1 cellular context compared by ENCODE assay signal in the genomic region with DNA sequence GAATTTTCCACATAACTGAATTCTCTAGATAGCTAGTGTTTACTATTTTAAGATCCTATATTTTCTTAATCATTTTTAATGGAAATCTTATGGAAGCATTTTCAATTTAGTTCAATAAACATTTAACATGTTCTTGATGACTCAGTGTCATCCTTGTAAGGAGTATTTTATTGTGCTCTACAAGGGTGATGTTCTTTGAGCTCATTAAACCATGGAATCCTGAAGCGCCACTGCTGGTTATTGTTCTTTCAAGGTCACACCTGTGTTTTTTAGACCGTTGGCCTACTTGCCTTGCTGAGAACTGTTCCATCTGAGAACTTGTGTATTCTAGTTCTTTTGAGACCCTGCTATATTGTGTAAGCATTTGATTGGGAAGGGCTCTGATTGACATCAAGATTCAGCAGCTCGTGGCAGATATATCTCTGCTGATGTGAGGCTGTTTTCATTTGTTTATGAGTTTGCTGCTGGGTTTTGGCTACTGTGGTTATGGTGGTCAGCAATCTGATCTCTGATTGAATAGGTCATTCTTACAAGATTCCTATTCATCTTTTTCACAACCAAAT.
TF ChIP-seq lines count a peak whose summit lies in the region.

No MANE protein-coding gene starts in this region.

TF ChIP-seq in GM23338, 12 proteins besides CTCF, POLR2A, EP300 and RAD21 (continued from another document):
- TF ChIP-seq, protein P1, sequence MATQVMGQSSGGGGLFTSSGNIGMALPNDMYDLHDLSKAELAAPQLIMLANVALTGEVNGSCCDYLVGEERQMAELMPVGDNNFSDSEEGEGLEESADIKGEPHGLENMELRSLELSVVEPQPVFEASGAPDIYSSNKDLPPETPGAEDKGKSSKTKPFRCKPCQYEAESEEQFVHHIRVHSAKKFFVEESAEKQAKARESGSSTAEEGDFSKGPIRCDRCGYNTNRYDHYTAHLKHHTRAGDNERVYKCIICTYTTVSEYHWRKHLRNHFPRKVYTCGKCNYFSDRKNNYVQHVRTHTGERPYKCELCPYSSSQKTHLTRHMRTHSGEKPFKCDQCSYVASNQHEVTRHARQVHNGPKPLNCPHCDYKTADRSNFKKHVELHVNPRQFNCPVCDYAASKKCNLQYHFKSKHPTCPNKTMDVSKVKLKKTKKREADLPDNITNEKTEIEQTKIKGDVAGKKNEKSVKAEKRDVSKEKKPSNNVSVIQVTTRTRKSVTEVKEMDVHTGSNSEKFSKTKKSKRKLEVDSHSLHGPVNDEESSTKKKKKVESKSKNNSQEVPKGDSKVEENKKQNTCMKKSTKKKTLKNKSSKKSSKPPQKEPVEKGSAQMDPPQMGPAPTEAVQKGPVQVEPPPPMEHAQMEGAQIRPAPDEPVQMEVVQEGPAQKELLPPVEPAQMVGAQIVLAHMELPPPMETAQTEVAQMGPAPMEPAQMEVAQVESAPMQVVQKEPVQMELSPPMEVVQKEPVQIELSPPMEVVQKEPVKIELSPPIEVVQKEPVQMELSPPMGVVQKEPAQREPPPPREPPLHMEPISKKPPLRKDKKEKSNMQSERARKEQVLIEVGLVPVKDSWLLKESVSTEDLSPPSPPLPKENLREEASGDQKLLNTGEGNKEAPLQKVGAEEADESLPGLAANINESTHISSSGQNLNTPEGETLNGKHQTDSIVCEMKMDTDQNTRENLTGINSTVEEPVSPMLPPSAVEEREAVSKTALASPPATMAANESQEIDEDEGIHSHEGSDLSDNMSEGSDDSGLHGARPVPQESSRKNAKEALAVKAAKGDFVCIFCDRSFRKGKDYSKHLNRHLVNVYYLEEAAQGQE (IDR thresholded peaks at IDR 0.05; ENCODE audit: unreplicated experiment) = no peak
- TF ChIP-seq EZH2 (IDR thresholded peaks at IDR 0.05; ENCODE audit: low read depth, unreplicated experiment) (no peak), POLR2AphosphoS5 (IDR thresholded peaks at IDR 0.05; ENCODE audit: low read depth) (no peak), STAT1 (IDR thresholded peaks at IDR 0.05; ENCODE audit: unreplicated experiment) (no peak), ZNF462 (CRISPR knock-in tag; IDR thresholded peaks at IDR 0.05) (no peak)
TF ChIP-seq in GM23338: peak in this region for 0.
